Comparison of ENCODE assay signal across 8 cellular contexts in the genomic region with DNA sequence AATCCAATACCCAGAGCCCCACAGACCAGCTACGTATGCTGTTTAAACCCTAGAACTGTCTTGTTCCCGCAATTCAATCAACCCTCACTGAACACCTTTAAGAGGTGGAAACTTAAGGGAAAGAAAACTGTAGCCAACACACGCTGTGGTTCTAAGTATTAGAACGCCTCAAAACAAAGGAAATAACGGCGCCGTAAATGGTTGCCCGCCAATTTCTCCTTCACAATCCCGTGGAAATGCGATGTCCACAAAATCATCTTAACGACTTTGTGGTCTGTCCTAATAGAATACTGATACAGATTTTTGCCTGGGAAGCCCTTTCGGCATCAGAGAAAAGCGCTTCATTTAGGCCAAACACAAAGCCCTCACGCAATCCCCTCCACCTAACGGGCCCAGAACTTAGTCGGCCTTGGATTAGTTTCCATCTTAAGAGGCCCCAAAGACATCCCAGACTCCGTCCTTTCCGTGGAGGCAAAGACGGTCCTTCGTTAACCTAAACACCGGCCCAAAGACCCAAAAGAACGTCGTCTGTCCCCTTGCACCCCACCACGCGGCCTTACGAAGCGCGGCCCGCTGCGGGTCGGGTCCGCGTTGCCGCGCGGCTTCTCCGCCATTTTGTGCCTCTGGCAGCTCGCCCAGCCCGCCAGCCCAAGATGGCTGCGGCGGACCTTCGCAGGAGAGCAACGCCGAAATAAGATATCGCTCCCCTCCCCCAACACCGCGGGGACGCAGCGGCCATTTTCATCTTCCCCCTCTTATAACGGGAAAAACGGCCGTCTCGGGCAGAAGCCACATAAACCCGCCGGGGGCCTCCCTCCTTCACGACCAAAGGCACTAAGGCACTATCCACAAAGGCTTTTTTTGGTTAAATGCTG. TPM values are rescaled to one million over a fixed set of nuclear protein-coding genes. Genes with fewer than 3 reads are reported as not detected.
DNase-seq lines count a peak whose midpoint lies in the region; ATAC-seq and TF ChIP-seq lines count a peak whose summit lies in the region.

No MANE protein-coding gene starts in this region.

- H3K27me3 ChIP-seq in colonic mucosa: no peaks in the 10 kb centered on the region

- peak overlapping the region; percentile 100 for H3K27ac Mint-ChIP-seq in activated CD4-positive, alpha-beta T cell treated with anti-CD3 and anti-CD28 coated beads, Interleukin-2, amount 10 ng/mL, durations not matched to agents 24 days and 14 days

- DNase-seq in AG09319 (ENCODE audit: extremely low read depth, low read depth) (peak; percentile 75), NCI-H526 (lab: John Stamatoyannopoulos, UW) (peak; percentile 65 to 96), colonic mucosa (peak; percentile 88), left kidney (ENCODE audit: low read depth, low spot score) (peak; percentile 96)
- peak; percentile 96 for DNase-seq in activated CD4-positive, alpha-beta T cell treated with anti-CD3 and anti-CD28 coated beads, Interleukin-2, amount 10 ng/mL, durations not matched to agents 24 days and 14 days
- DNase-seq in stimulated activated CD4-positive, alpha-beta T cell treated with anti-CD3 and anti-CD28 coated beads, Interleukin-2, amount 100 ng/mL, for 24 hours: peak; percentile 90 to 91

- H3K9ac ChIP-seq in colonic mucosa (ENCODE audit: low read depth in 2 of 2, low read length in 2 of 2): peak overlapping the region; percentile 100

- peaks cover 36% of the 10 kb centered on the region for H3K4me1 Mint-ChIP-seq in activated CD4-positive, alpha-beta T cell treated with anti-CD3 and anti-CD28 coated beads, Interleukin-2, amount 10 ng/mL, durations not matched to agents 24 days and 14 days

- H3K27me3 Mint-ChIP-seq in activated CD4-positive, alpha-beta T cell treated with anti-CD3 and anti-CD28 coated beads, Interleukin-2, amount 10 ng/mL, durations not matched to agents 24 days and 14 days: peaks cover 4% of the 10 kb centered on the region

- H3K36me3 Mint-ChIP-seq in activated CD4-positive, alpha-beta T cell treated with anti-CD3 and anti-CD28 coated beads, Interleukin-2, amount 10 ng/mL, durations not matched to agents 24 days and 14 days (ENCODE audit: low read depth): peaks cover 51% of the 10 kb centered on the region

- H3K9me3 ChIP-seq in colonic mucosa: no peaks in the 10 kb centered on the region

- no peaks in the 10 kb centered on the region for H3K36me3 ChIP-seq in colonic mucosa

- ATAC-seq in GM19324 (IDR thresholded peaks at IDR 0.05; ENCODE audit: low FRiP score, unreplicated experiment) (peak; percentile 60), HG03457 (IDR thresholded peaks at IDR 0.05; ENCODE audit: unreplicated experiment) (peak; percentile 30)

- H3K27ac ChIP-seq in colonic mucosa: peak overlapping the region; percentile 100

- H3K4me3 Mint-ChIP-seq in activated CD4-positive, alpha-beta T cell treated with anti-CD3 and anti-CD28 coated beads, Interleukin-2, amount 10 ng/mL, durations not matched to agents 24 days and 14 days: peak overlapping the region; percentile 98

- peak overlapping the region; percentile 94 for H3K4me3 ChIP-seq in colonic mucosa

- TF ChIP-seq CTCF in AG09319 (IDR thresholded peaks at IDR 0.05; ENCODE audit: low read depth, low read length) (no peak), colonic mucosa (IDR thresholded peaks at IDR 0.05) (no peak)

- peaks cover 4% of the 10 kb centered on the region for H3K9me3 Mint-ChIP-seq in activated CD4-positive, alpha-beta T cell treated with anti-CD3 and anti-CD28 coated beads, Interleukin-2, amount 10 ng/mL, durations not matched to agents 24 days and 14 days

- peaks cover 6% of the 10 kb centered on the region for H3K4me1 ChIP-seq in colonic mucosa

- intact Hi-C loops in activated CD4-positive, alpha-beta T cell treated with anti-CD3 and anti-CD28 coated beads, Interleukin-2, amount 10 ng/mL, durations not matched to agents 24 days and 14 days (cut with micrococcal nuclease): loop anchor here (1.0 to 5.0 kb wide), 6 partner anchors 9 to 1090 kb away; a partner anchor contains a TSS
- intact Hi-C loops in colonic mucosa (cut with DNase I): no loop called here

RNA-seq across cellular contexts. Expression of a gene that starts 0.8 kb away (rescaled TPM):
- total RNA-seq in activated CD4-positive, alpha-beta T cell treated with anti-CD3 and anti-CD28 coated beads, Interleukin-2, amount 10 ng/mL, durations not matched to agents 24 days and 14 days: 311 and 314 TPM in 2 replicates
- 100 to 1,000 TPM in 1 of 2 donors, 10 to 100 TPM in 1; 98.8 to 140 TPM for total RNA-seq in colonic mucosa

Comparison
In these comparisons a context has a peak if more than half of its experiments do, and no peak if none do; other contexts are left out.
1. Peak in every context shown above with its lines: DNase-seq, ATAC-seq, H3K4me3 ChIP-seq and H3K27ac ChIP-seq.